ENCODE assay signal across 9 cellular contexts in the genomic region with DNA sequence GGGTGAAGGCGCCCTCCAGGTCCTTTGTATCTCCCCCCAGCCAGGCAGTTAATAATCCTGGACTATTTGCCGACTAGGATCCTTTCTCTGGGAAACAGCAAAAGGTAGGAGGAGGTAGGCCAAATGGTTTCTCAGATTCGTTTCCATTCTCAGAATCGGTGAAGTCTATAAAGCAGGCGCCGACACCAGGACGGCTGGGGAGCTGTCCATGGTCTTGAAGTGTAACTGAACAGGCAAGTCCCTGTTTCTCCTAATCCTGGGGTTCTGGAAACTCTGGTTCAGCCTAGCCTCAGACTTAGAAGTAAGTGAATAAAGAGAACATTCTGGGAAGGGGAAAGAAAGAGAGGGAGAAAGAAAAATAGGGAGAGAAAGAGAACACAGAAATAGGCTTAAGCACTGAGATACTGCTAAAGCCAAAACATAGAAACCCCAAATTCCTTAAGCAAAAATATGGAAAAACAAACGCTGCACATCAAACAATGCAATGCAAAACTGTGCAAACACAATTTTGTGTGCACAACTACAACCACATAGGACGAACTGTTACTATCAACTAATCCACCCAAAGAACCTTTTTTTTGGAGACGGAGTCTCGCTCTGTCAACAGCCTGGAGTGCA. TPM values are rescaled to one million over a fixed set of nuclear protein-coding genes. Genes with fewer than 3 reads are reported as not detected.
DNase-seq lines count a peak whose midpoint lies in the region; ATAC-seq lines count a peak whose summit lies in the region.
"Had no signal": no experiment of that assay in that cellular context is flagged by ENCODE, and none has a peak within 500 bp of the region (broad histone marks: within the 10 kb centered on the region; RNA-seq: fewer than 3 reads in every experiment).

No MANE protein-coding gene starts in this region.

- peak; percentile 68 for DNase-seq in GM03348 (ENCODE audit: low spot score)
- DNase-seq in OCI-M1 (lab: John Stamatoyannopoulos, UW), result peak; percentile 74
- peak; percentile 49 to 84 for DNase-seq in T47D (ENCODE audit: low read depth in 1 of 2, low spot score in 1 of 2)
- DNase-seq in myocyte (ENCODE audit: low read depth), result peak; percentile 86
- no peak for DNase-seq in NCI-H82 (lab: John Stamatoyannopoulos, UW)
- no peak for DNase-seq in occipital lobe (lab: John Stamatoyannopoulos, UW)

- no peak for ATAC-seq in GM18520 (IDR thresholded peaks at IDR 0.05; ENCODE audit: unreplicated experiment)
- ATAC-seq in GM18498 (IDR thresholded peaks at IDR 0.05; ENCODE audit: unreplicated experiment), result no peak

- in situ Hi-C loops in T47D (cut with HindIII; ENCODE audit: low pct_unique_long_range_greater_than_20kb, low sequenced_read_pairs), result no loop called here

RNA-seq across cellular contexts. Expression of a gene that starts 11.1 kb away (rescaled TPM):
- total RNA-seq in myocyte, result not detected in 2 replicates
- polyA plus RNA-seq in myocyte (2012), result not detected
- total RNA-seq in occipital lobe, result 177 TPM
- total RNA-seq: ascending aorta had no signal

RNA-seq across cellular contexts. Expression of a gene that starts 20.1 kb away (rescaled TPM):
- total RNA-seq in myocyte, result 0.21 TPM in 1 of 2 replicates, not detected in the other
- polyA plus RNA-seq in myocyte (2012), result not detected
- total RNA-seq in occipital lobe, result 0.16 TPM
- total RNA-seq: ascending aorta had no signal

Comparison
In these comparisons a context has a peak if more than half of its experiments do, and no peak if none do; other contexts are left out.
1. DNase-seq: peak in GM03348 (single experiment), OCI-M1 (single experiment), T47D (2 of 2) and myocyte (single experiment); none in NCI-H82 (single experiment) and occipital lobe (single experiment).
2. RNA of a gene that starts 11.1 kb away (total RNA-seq): 177 TPM in occipital lobe (single experiment); not detected in myocyte; every median in the first group is over 100 times any median in the second.